In the genomic region with DNA sequence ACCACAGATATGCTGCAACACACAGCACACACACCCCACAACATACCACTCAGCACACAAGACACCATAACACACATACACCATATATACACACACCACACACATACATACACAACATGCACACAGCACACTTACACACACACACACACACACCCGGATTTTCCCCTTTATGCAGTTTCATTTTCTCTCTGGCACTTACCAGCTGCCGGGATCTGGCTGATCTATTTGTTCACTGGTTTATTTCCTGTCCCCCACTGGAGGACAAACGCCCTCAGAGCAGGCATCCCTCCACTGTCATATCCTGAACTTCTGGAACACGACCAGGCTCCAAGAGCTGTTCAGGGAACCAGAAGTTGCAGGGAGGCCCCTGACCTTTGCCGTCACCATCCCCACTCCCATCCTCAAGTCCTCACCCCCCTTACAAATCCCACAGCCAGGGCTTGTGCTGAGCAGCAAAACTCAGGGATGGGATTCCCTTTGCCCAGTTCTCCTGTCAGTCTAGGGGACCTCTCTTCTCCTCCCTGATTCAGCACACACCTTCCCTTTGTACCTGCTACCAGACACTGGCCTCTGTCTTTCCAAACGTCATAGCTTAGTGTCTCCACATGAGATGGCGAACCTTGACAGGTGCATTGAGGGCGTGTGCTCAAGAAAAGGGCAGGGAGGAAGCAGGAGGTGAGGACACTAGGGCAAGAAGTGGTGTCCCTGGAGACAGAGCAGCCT, we compare ENCODE assay signal across 15 cellular contexts. TPM values are rescaled to one million over a fixed set of nuclear protein-coding genes. Genes with fewer than 3 reads are reported as not detected.
A peak's percentile ranks its signal among the peaks of the same experiment; 100 is the strongest.
DNase-seq lines count a peak whose midpoint lies in the region; ATAC-seq and TF ChIP-seq lines count a peak whose summit lies in the region.
"Had no signal": no experiment of that assay in that cellular context is flagged by ENCODE, and none has a peak within 500 bp of the region (broad histone marks: within the 10 kb centered on the region; RNA-seq: fewer than 3 reads in every experiment).

No MANE protein-coding gene starts in this region.

- intact Hi-C loops in gastrocnemius medialis (cut with DNase I; ENCODE audit: low total_unique reads) (no loop called here), uterus (cut with DNase I; ENCODE audit: low total_unique reads) (no loop called here)

- no peaks in the 10 kb centered on the region for H3K27me3 ChIP-seq in gastrocnemius medialis
- H3K27me3 ChIP-seq in uterus, result no peaks in the 10 kb centered on the region

- no peak for TF ChIP-seq POLR2A in gastrocnemius medialis (IDR thresholded peaks at IDR 0.05)
- TF ChIP-seq POLR2A in uterus (IDR thresholded peaks at IDR 0.05), result no peak

- H3K9me3 ChIP-seq in gastrocnemius medialis, result no peaks in the 10 kb centered on the region
- no peaks in the 10 kb centered on the region for H3K9me3 ChIP-seq in uterus
- H3K9me3 ChIP-seq: HAP-1 had no signal

- in situ Hi-C loops in gastrocnemius medialis (cut with MboI; ENCODE audit: low sequenced_read_pairs in 4 of 4), result loop anchor here in 1 of 4 donors (10.0 kb wide), 1 partner anchor 228 kb away; no protein-coding TSS in a partner anchor

- no peak overlapping the region for H3K27ac ChIP-seq in gastrocnemius medialis
- no peak overlapping the region for H3K27ac ChIP-seq in uterus
- H3K27ac ChIP-seq: HL-60 had no signal

- no peak for TF ChIP-seq CTCF in fibroblast of villous mesenchyme (IDR thresholded peaks at IDR 0.05; ENCODE audit: insufficient read depth, low read depth, low read length)
- TF ChIP-seq CTCF in gastrocnemius medialis (IDR thresholded peaks at IDR 0.05 in 4 of 5, conservative IDR thresholded peaks at IDR 0.05 in 1 of 5), result no peak
- no peak for TF ChIP-seq CTCF in uterus (IDR thresholded peaks at IDR 0.05)

- H3K36me3 ChIP-seq in gastrocnemius medialis (no peaks in the 10 kb centered on the region), uterus (no peaks in the 10 kb centered on the region)
- H3K36me3 ChIP-seq: HAP-1 had no signal

- DNase-seq in DMS53 (lab: John Stamatoyannopoulos, UW), result peak; percentile 68
- DNase-seq in RPMI8226, result peak; percentile 33
- DNase-seq in fibroblast of villous mesenchyme (ENCODE audit: low read depth), result peak; percentile 11
- DNase-seq in mesenteric fat pad (ENCODE audit: low spot score), result peak; percentile 74
- no peak for DNase-seq in gastrocnemius medialis
- no peak for DNase-seq in NCI-H1694 treated with DMSO at 0.1 percent for 48 hours (lab: John Stamatoyannopoulos, UW)
- no peak for DNase-seq in NCI-H2107 treated with DMSO at 0.1 percent for 48 hours (lab: John Stamatoyannopoulos, UW; ENCODE audit: unreplicated experiment)
- DNase-seq in uterus, result no peak
- DNase-seq: C1 segment of cervical spinal cord, DMS 273 treated with DMSO at 0.1 percent for 48 hours, NCI-H2029 treated with DMSO at 0.1 percent for 48 hours, NCI-H510A, NCI-H774 had no signal

- no peak for ATAC-seq in gastrocnemius medialis

- H3K4me3 ChIP-seq in fibroblast of villous mesenchyme (ENCODE audit: low read depth, low read length) (no peak overlapping the region), gastrocnemius medialis (no peak overlapping the region), uterus (no peak overlapping the region)
- H3K4me3 ChIP-seq: HAP-1 had no signal

- no peaks in the 10 kb centered on the region for H3K4me1 ChIP-seq in gastrocnemius medialis
- no peaks in the 10 kb centered on the region for H3K4me1 ChIP-seq in uterus
- H3K4me1 ChIP-seq: HAP-1 had no signal

RNA-seq across cellular contexts. Expression of gene DOCK1, which starts 12.9 kb away (rescaled TPM):
- total RNA-seq in fibroblast of villous mesenchyme (87.9 and 99.7 TPM in 2 replicates), mesenteric fat pad (46.0 TPM), gastrocnemius medialis (1 to 10 TPM; 4.3 to 6.0 (median 4.8) TPM), uterus (100 to 1,000 TPM in 1 of 4 donors, 10 to 100 TPM in 3; 15.6 to 130 (median 65.0) TPM)

Comparison
In these comparisons a context has a peak if more than half of its experiments do, and no peak if none do; other contexts are left out.
1. DNase-seq: peak in DMS53 (single experiment), RPMI8226 (single experiment), fibroblast of villous mesenchyme (single experiment) and mesenteric fat pad (single experiment); none in gastrocnemius medialis (0 of 2), NCI-H1694 treated with DMSO at 0.1 percent for 48 hours (single experiment), NCI-H2107 treated with DMSO at 0.1 percent for 48 hours (single experiment) and uterus (0 of 2).